In genomic region chr15:74179101-74179841, GRCh38 we compare ENCODE assay signal across 9 cellular contexts. TPM values are rescaled to one million over a fixed set of nuclear protein-coding genes. Genes with fewer than 3 reads are reported as not detected.
A peak's percentile ranks its signal among the peaks of the same experiment; 100 is the strongest.
DNase-seq lines count a peak whose midpoint lies in the region; ATAC-seq and TF ChIP-seq lines count a peak whose summit lies in the region.
"Had no signal": no experiment of that assay in that cellular context is flagged by ENCODE, and none has a peak within 500 bp of the region (broad histone marks: within the 10 kb centered on the region; RNA-seq: fewer than 3 reads in every experiment).

No MANE protein-coding gene starts in this region.

- H3K4me3 ChIP-seq in AG04449 (ENCODE audit: low read depth, low read length) = no peak overlapping the region
- H3K4me3 ChIP-seq in Peyer's patch = no peak overlapping the region
- no peak overlapping the region for H3K4me3 ChIP-seq in esophagus squamous epithelium
- H3K4me3 ChIP-seq in neural progenitor cell = no peak overlapping the region
- no peak overlapping the region for H3K4me3 ChIP-seq in A673 (ENCODE audit: low read depth, low read length, poor library complexity, severe bottlenecking)

- no peaks in the 10 kb centered on the region for H3K79me2 ChIP-seq in neural progenitor cell (ENCODE audit: low read depth)

- CTCF ChIA-PET in AG04449 (lab: Yijun Ruan, JAX) = interaction anchor here (1.1 to 1.6 kb wide), 2 partner anchors 15 to 129 kb away, joined by 3 to 5 read pairs; no protein-coding TSS in a partner anchor
- CTCF ChIA-PET in A673 (lab: Charles Lee) = no interaction called here

- no TSS peak for BruUV-seq in A673 (replicated peaks; lab: Mats Ljungman, UMichigan)

- H3K27ac ChIP-seq in Peyer's patch = peak overlapping the region in 2 of 4 donors; percentile 10 to 30
- H3K27ac ChIP-seq in esophagus squamous epithelium = peak overlapping the region; percentile 23 to 78 (median 50)
- H3K27ac ChIP-seq in neural progenitor cell = no peak overlapping the region
- H3K27ac ChIP-seq in A673 (ENCODE audit: low read depth, low read length, poor library complexity, severe bottlenecking) = no peak overlapping the region

- no peak overlapping the region for H3K4me2 ChIP-seq in neural progenitor cell

- no peak overlapping the region for H2AFZ ChIP-seq in neural progenitor cell (replicated peaks)

- no peaks in the 10 kb centered on the region for H3F3A ChIP-seq in neural progenitor cell (ENCODE audit: low read depth)

- H3K27me3 ChIP-seq in Peyer's patch = no peaks in the 10 kb centered on the region
- H3K27me3 ChIP-seq in esophagus squamous epithelium = peaks cover 0 to 3% (median 0%) of the 10 kb centered on the region in 4 donors
- H3K27me3 ChIP-seq in neural progenitor cell = no peaks in the 10 kb centered on the region
- H3K27me3 ChIP-seq in A673 (replicated peaks; ENCODE audit: insufficient read depth, low read depth, low read length, poor library complexity) = no peaks in the 10 kb centered on the region

- no peaks in the 10 kb centered on the region for H4K20me1 ChIP-seq in neural progenitor cell (ENCODE audit: low read depth)

- WGBS in esophagus squamous epithelium, 2 donors = 54 to 73% methylated on average over 3 to 4 of the region's 13 CpGs

- intact Hi-C loops in esophagus squamous epithelium (cut with DNase I) (no loop called here), A673 (cut with micrococcal nuclease; ENCODE audit: unreplicated experiment) (no loop called here)

- H3K4me3 Mint-ChIP-seq in neural progenitor cell = no peak overlapping the region
- H3K4me3 Mint-ChIP-seq in stimulated activated naive B cell treated with anti-CD40 and anti-IgM and Interleukin-4, amounts not matched to agents 10 μg/mL and 1 μg/mL and 100 μg/mL, for 72 hours = no peak overlapping the region
- H3K4me3 Mint-ChIP-seq: CD14-positive monocyte had no signal

- no peak for ATAC-seq in stimulated activated naive B cell treated with anti-CD40 and anti-IgM and Interleukin-4, amounts not matched to agents 10 μg/mL and 1 μg/mL and 100 μg/mL, for 72 hours (replicated peaks)

- H3K4me1 Mint-ChIP-seq in neural progenitor cell = peaks cover 37% of the 10 kb centered on the region
- H3K4me1 Mint-ChIP-seq in stimulated activated naive B cell treated with anti-CD40 and anti-IgM and Interleukin-4, amounts not matched to agents 10 μg/mL and 1 μg/mL and 100 μg/mL, for 72 hours = no peaks in the 10 kb centered on the region
- H3K4me1 Mint-ChIP-seq: CD14-positive monocyte had no signal

- DNase-seq in AG04449 (ENCODE audit: low read depth, low spot score) = peak; percentile 52
- DNase-seq in Peyer's patch = peak; percentile 19 to 52 (median 50)
- no peak for DNase-seq in esophagus squamous epithelium (lab: John Stamatoyannopoulos, UW)
- no peak for DNase-seq in neural progenitor cell (ENCODE audit: low spot score)
- DNase-seq in medulla oblongata (ENCODE audit: extremely low spot score) = no peak
- no peak for DNase-seq in stimulated activated naive B cell treated with anti-CD40 and anti-IgM and Interleukin-4, amounts not matched to agents 10 μg/mL and 1 μg/mL and 100 μg/mL, for 72 hours
- no peak for DNase-seq in OCI-M1 (lab: John Stamatoyannopoulos, UW)
- DNase-seq in A673 (ENCODE audit: low spot score) = no peak

- H3K36me3 Mint-ChIP-seq in neural progenitor cell = no peaks in the 10 kb centered on the region
- H3K36me3 Mint-ChIP-seq in stimulated activated naive B cell treated with anti-CD40 and anti-IgM and Interleukin-4, amounts not matched to agents 10 μg/mL and 1 μg/mL and 100 μg/mL, for 72 hours = no peaks in the 10 kb centered on the region
- H3K36me3 Mint-ChIP-seq: CD14-positive monocyte had no signal

- peaks cover 0 to 14% (median 0%) of the 10 kb centered on the region in 4 donors for H3K4me1 ChIP-seq in Peyer's patch
- peaks cover 8 to 68% (median 31%) of the 10 kb centered on the region in 3 donors for H3K4me1 ChIP-seq in esophagus squamous epithelium
- H3K4me1 ChIP-seq in neural progenitor cell = peaks cover 6% of the 10 kb centered on the region
- H3K4me1 ChIP-seq in A673 (ENCODE audit: insufficient read depth, low read length, poor library complexity, severe bottlenecking) = peaks cover 10% of the 10 kb centered on the region

- no peak overlapping the region for H3K9ac ChIP-seq in neural progenitor cell

- H3K9me3 ChIP-seq in Peyer's patch (no peaks in the 10 kb centered on the region), esophagus squamous epithelium (no peaks in the 10 kb centered on the region), neural progenitor cell (ENCODE audit: low read depth) (no peaks in the 10 kb centered on the region), A673 (ENCODE audit: low read depth, low read length, poor library complexity, severe bottlenecking) (no peaks in the 10 kb centered on the region)

- TF ChIP-seq POLR2A in Peyer's patch (IDR thresholded peaks at IDR 0.05) (no peak), esophagus squamous epithelium (IDR thresholded peaks at IDR 0.05) (no peak)

- POLR2A ChIA-PET in AG04449 (lab: Yijun Ruan, JAX) = interaction anchor here (1.1 to 3.3 kb wide), 4 partner anchors 9 to 17 kb away, joined by 3 to 20 read pairs (median 4); no protein-coding TSS in a partner anchor
- POLR2A ChIA-PET in A673 (lab: Charles Lee; ENCODE audit: low non-redundant PET) = no interaction called here

- H3K36me3 ChIP-seq in Peyer's patch (no peaks in the 10 kb centered on the region), esophagus squamous epithelium (no peaks in the 10 kb centered on the region), neural progenitor cell (no peaks in the 10 kb centered on the region), A673 (ENCODE audit: insufficient read depth, low read length, poor library complexity, severe bottlenecking) (no peaks in the 10 kb centered on the region)

- H3K27ac Mint-ChIP-seq in neural progenitor cell = peak overlapping the region; percentile 1
- no peak overlapping the region for H3K27ac Mint-ChIP-seq in stimulated activated naive B cell treated with anti-CD40 and anti-IgM and Interleukin-4, amounts not matched to agents 10 μg/mL and 1 μg/mL and 100 μg/mL, for 72 hours
- H3K27ac Mint-ChIP-seq: CD14-positive monocyte had no signal

- H3K27me3 Mint-ChIP-seq in neural progenitor cell (ENCODE audit: insufficient read depth, low read depth) = peaks cover 9% of the 10 kb centered on the region
- H3K27me3 Mint-ChIP-seq in stimulated activated naive B cell treated with anti-CD40 and anti-IgM and Interleukin-4, amounts not matched to agents 10 μg/mL and 1 μg/mL and 100 μg/mL, for 72 hours = peaks cover 21 to 32% of the 10 kb centered on the region in 2 donors

- H3K9me3 Mint-ChIP-seq in neural progenitor cell = no peaks in the 10 kb centered on the region
- H3K9me3 Mint-ChIP-seq in stimulated activated naive B cell treated with anti-CD40 and anti-IgM and Interleukin-4, amounts not matched to agents 10 μg/mL and 1 μg/mL and 100 μg/mL, for 72 hours = no peaks in the 10 kb centered on the region
- H3K9me3 Mint-ChIP-seq: CD14-positive monocyte had no signal

- TF ChIP-seq CTCF in AG04449 (IDR thresholded peaks at IDR 0.05; ENCODE audit: insufficient read depth, low read length, missing control alignments) = no peak
- no peak for TF ChIP-seq CTCF in Peyer's patch (IDR thresholded peaks at IDR 0.05)
- no peak for TF ChIP-seq CTCF in esophagus squamous epithelium (IDR thresholded peaks at IDR 0.05)
- TF ChIP-seq CTCF in neural progenitor cell (IDR thresholded peaks at IDR 0.05) = no peak
- TF ChIP-seq CTCF in A673 (conservative IDR thresholded peaks at IDR 0.05; ENCODE audit: low read depth, low read length) = no peak

RNA-seq across cellular contexts. Expression of gene ISLR, which starts 5.8 kb away (rescaled TPM):
- total RNA-seq in Peyer's patch (10 to 100 TPM in 3 of 4 donors, 1 to 10 TPM in 1; 6.3 to 22.8 (median 17.5) TPM), esophagus squamous epithelium (10 to 100 TPM in 2 of 4 donors, 1 to 10 TPM in 1, under 1 TPM in 1; 0.91 to 38.0 (median 11.0) TPM), neural progenitor cell (ENCODE audit: low replicate concordance) (0.68 TPM in 1 of 2 replicates, not detected in the other), A673 (2021) (0.41 and 0.74 TPM in 2 replicates)

RNA-seq across cellular contexts. Expression of gene STRA6, which starts 23.3 kb away (rescaled TPM):
- total RNA-seq in Peyer's patch (under 1 TPM in 1 of 4 donors, not detected in 3; 0.83 TPM), esophagus squamous epithelium (1 to 10 TPM in 2 of 4 donors, under 1 TPM in 1, not detected in 1; 0.76 to 2.2 (median 1.5) TPM), neural progenitor cell (ENCODE audit: low replicate concordance) (3.1 and 5.9 TPM in 2 replicates), A673 (2021) (0.84 and 1.5 TPM in 2 replicates)

RNA-seq across cellular contexts. Expression of gene ISLR2, which starts 48.9 kb away (rescaled TPM):
- total RNA-seq in Peyer's patch (under 1 TPM in 3 of 4 donors, not detected in 1; 0.66 to 0.94 (median 0.70) TPM), esophagus squamous epithelium (under 1 TPM in 2 of 4 donors, not detected in 2; 0.13 to 0.76 TPM), neural progenitor cell (ENCODE audit: low replicate concordance) (not detected in 2 replicates), A673 (2021) (0.48 and 0.64 TPM in 2 replicates)

RNA-seq across cellular contexts. Expression of gene CCDC33, which starts 56.9 kb away (rescaled TPM):
- total RNA-seq in Peyer's patch (under 1 TPM in 1 of 4 donors, not detected in 3; 0.40 TPM), esophagus squamous epithelium (not detected), neural progenitor cell (ENCODE audit: low replicate concordance) (1.9 TPM in 1 of 2 replicates, not detected in the other), A673 (2021) (not detected in 2 replicates)

Comparison
In these comparisons a context has a peak if more than half of its experiments do, and no peak if none do; other contexts are left out.
1. DNase-seq: peak in AG04449 (single experiment) and Peyer's patch (3 of 3); none in esophagus squamous epithelium (single experiment), neural progenitor cell (single experiment), medulla oblongata (single experiment), stimulated activated naive B cell treated with anti-CD40 and anti-IgM and Interleukin-4, amounts not matched to agents 10 μg/mL and 1 μg/mL and 100 μg/mL, for 72 hours (single experiment), OCI-M1 (single experiment) and A673 (single experiment).
2. H3K27ac ChIP-seq: peak in esophagus squamous epithelium (4 of 4); none in neural progenitor cell (single experiment) and A673 (single experiment).